Comparison of ENCODE assay signal across 8 cellular contexts in genomic region chr6:79234150-79235022, GRCh38. TPM values are rescaled to one million over a fixed set of nuclear protein-coding genes. Genes with fewer than 3 reads are reported as not detected.
DNase-seq lines count a peak whose midpoint lies in the region; ATAC-seq and TF ChIP-seq lines count a peak whose summit lies in the region.

HMGN3 (minus strand) TSS chr6:79234682.

- no peaks in the 10 kb centered on the region for H3K36me3 ChIP-seq in GM06990 (ENCODE audit: control insufficient read depth, insufficient read depth, low read length)
- no peaks in the 10 kb centered on the region for H3K36me3 ChIP-seq in testis (ENCODE audit: low read depth, missing control alignments)

- H3K4me3 Mint-ChIP-seq in activated naive CD8-positive, alpha-beta T cell = peak within 1 kb of the TSS; percentile 98

- H3K27me3 ChIP-seq in GM06990 (replicated peaks; ENCODE audit: control insufficient read depth, insufficient read depth, low read length) (no peaks in the 10 kb centered on the region), testis (no peaks in the 10 kb centered on the region)

- H3K9me3 Mint-ChIP-seq in activated naive CD8-positive, alpha-beta T cell (ENCODE audit: low read depth) = no peaks in the 10 kb centered on the region

- H3K4me3 ChIP-seq in GM06990 (replicated peaks; ENCODE audit: low read depth, low read length) (peak within 1 kb of the TSS; percentile 71), testis (peak within 1 kb of the TSS; percentile 84 to 90)

- intact Hi-C loops in testis (cut with DNase I; ENCODE audit: low total_unique reads) = no loop called here

- no peak for TF ChIP-seq CTCF in GM06990 (IDR thresholded peaks at IDR 0.05; ENCODE audit: insufficient read depth, low read length, poor library complexity, severe bottlenecking)
- TF ChIP-seq CTCF in omental fat pad (IDR thresholded peaks at IDR 0.05) = no peak
- TF ChIP-seq CTCF in testis (IDR thresholded peaks at IDR 0.05) = no peak

- peaks cover 2% of the 10 kb centered on the region for H3K27me3 Mint-ChIP-seq in activated naive CD8-positive, alpha-beta T cell

- WGBS in testis, 2 donors = 1 to 2% methylated on average over 46 to 51 of the region's 51 CpGs

- DNase-seq in GM06990 (ENCODE audit: extremely low read depth, insufficient read length) = peak; percentile 94
- peak; percentile 95 for DNase-seq in NCI-H1048 (lab: John Stamatoyannopoulos, UW)
- DNase-seq in SKM-1 treated with dmso at 0.1 percent for 144 hours (lab: John Stamatoyannopoulos, UW; ENCODE audit: unreplicated experiment) = peak; percentile 81
- DNase-seq in glomerular visceral epithelial cell (ENCODE audit: extremely low spot score) = peak; percentile 94
- DNase-seq in omental fat pad (ENCODE audit: low spot score) = peak; percentile 91
- DNase-seq in testis = peak; percentile 99

- peaks cover 2% of the 10 kb centered on the region for H3K36me3 Mint-ChIP-seq in activated naive CD8-positive, alpha-beta T cell

- no peak for TF ChIP-seq POLR2A in testis (IDR thresholded peaks at IDR 0.05)

- peak within 1 kb of the TSS; percentile 51 to 93 for H3K27ac ChIP-seq in testis

- H3K4me1 Mint-ChIP-seq in activated naive CD8-positive, alpha-beta T cell (ENCODE audit: low read depth) = peaks cover 31% of the 10 kb centered on the region

- H3K27ac Mint-ChIP-seq in activated naive CD8-positive, alpha-beta T cell = peak within 1 kb of the TSS; percentile 91

- peak; percentile 93 for ATAC-seq in HG02571 (IDR thresholded peaks at IDR 0.05; ENCODE audit: unreplicated experiment)
- ATAC-seq in omental fat pad (ENCODE audit: low FRiP score) = peak; percentile 97

- H3K4me1 ChIP-seq in testis = peaks cover 10% of the 10 kb centered on the region

- no peaks in the 10 kb centered on the region for H3K9me3 ChIP-seq in testis

RNA-seq across cellular contexts. Expression of gene HMGN3, which starts in this region (rescaled TPM):
- total RNA-seq in omental fat pad (10 to 100 TPM; 26.7 to 66.2 (median 51.3) TPM), testis (100 to 1,000 TPM; 134 to 157 TPM)
- 132 TPM for polyA plus RNA-seq in testis (ENCODE audit: insufficient read depth, low read depth, low replicate concordance)

Comparison
In these comparisons a context has a peak if more than half of its experiments do, and no peak if none do; other contexts are left out.
1. Peak in every context shown above with its lines: DNase-seq, ATAC-seq, H3K4me3 ChIP-seq and H3K27ac ChIP-seq.